Comparison of ENCODE assay signal across 1 cellular context in genomic region chr12:120658286-120659150, GRCh38.
TF ChIP-seq lines count a peak whose summit lies in the region.

No MANE protein-coding gene starts in this region.

TF ChIP-seq in H1, 55 proteins besides CTCF, POLR2A, EP300 and RAD21:
- TF ChIP-seq CBX5 (IDR thresholded peaks at IDR 0.05; ENCODE audit: low read depth, low read length) (no peak), CREB1 (IDR thresholded peaks at IDR 0.05) (no peak), SIX5 (IDR thresholded peaks at IDR 0.05; ENCODE audit: low read depth, low read length) (no peak), RNF2 (IDR thresholded peaks at IDR 0.05; ENCODE audit: borderline replicate concordance, low read depth, low read length, missing control alignments, poor library complexity, severe bottlenecking) (no peak), PHF8 (conservative IDR thresholded peaks at IDR 0.05; ENCODE audit: low read depth, low read length) (no peak), TEAD4 (IDR thresholded peaks at IDR 0.05; ENCODE audit: low read depth, low read length) (no peak), TAF1 (IDR thresholded peaks at IDR 0.05; ENCODE audit: low read depth, low read length) (no peak), SRF (IDR thresholded peaks at IDR 0.05; ENCODE audit: low read depth, low read length) (no peak), FOSL1 (IDR thresholded peaks at IDR 0.05; ENCODE audit: insufficient read depth, low read depth, low read length) (no peak), BRCA1 (IDR thresholded peaks at IDR 0.05; ENCODE audit: low read depth, low read length) (no peak), E2F6 (IDR thresholded peaks at IDR 0.05) (no peak), MAX (IDR thresholded peaks at IDR 0.05) (no peak), CTBP2 (IDR thresholded peaks at IDR 0.05; ENCODE audit: borderline replicate concordance, insufficient read depth, insufficient read length, low read length) (no peak), SP4 (IDR thresholded peaks at IDR 0.05; ENCODE audit: low read length) (no peak), YY1 (IDR thresholded peaks at IDR 0.05; ENCODE audit: low read depth, low read length) (no peak), EGR1 (IDR thresholded peaks at IDR 0.05; ENCODE audit: borderline replicate concordance, low read depth, low read length) (no peak), CHD2 (IDR thresholded peaks at IDR 0.05; ENCODE audit: low read length) (no peak)
